Comparison of ENCODE assay signal across 12 cellular contexts in genomic region chr1:25768999-25769398, GRCh38.
"Had no signal": no experiment of that assay in that cellular context is flagged by ENCODE, and none has a peak within 500 bp of the region (broad histone marks: within the 10 kb centered on the region; RNA-seq: fewer than 3 reads in every experiment).

No MANE protein-coding gene starts in this region.

- H3K27me3 ChIP-seq: body of pancreas, tibial nerve had no signal

- H3K4me3 ChIP-seq: body of pancreas, skin epidermis, tibial nerve had no signal

- H3K4me3 Mint-ChIP-seq: activated CD4-positive, alpha-beta memory T cell treated with anti-CD3 and anti-CD28 coated beads, Interleukin-2, amount 10 ng/mL, durations not matched to agents 7 days and 5 days; activated naive CD4-positive, alpha-beta T cell treated with anti-CD3 and anti-CD28 coated beads, Interleukin-2, amount 10 ng/mL, durations not matched to agents 7 days and 5 days; dendritic cell treated with granulocyte-macrophage colony-stimulating factor and Interleukin-4, amounts not matched to agents 40 ng/mL and 50 ng/mL, for 4 days; endodermal cell had no signal

- DNase-seq: activated CD4-positive, alpha-beta memory T cell treated with anti-CD3 and anti-CD28 coated beads, Interleukin-2, amount 10 ng/mL, durations not matched to agents 7 days and 5 days; activated naive CD4-positive, alpha-beta T cell treated with anti-CD3 and anti-CD28 coated beads, Interleukin-2, amount 10 ng/mL, durations not matched to agents 7 days and 5 days; amniotic stem cell; body of pancreas; cerebellar nuclear complex; endodermal cell; hippocampal formation; left ventricle myocardium superior had no signal

- H3K27ac Mint-ChIP-seq: activated CD4-positive, alpha-beta memory T cell treated with anti-CD3 and anti-CD28 coated beads, Interleukin-2, amount 10 ng/mL, durations not matched to agents 7 days and 5 days; activated naive CD4-positive, alpha-beta T cell treated with anti-CD3 and anti-CD28 coated beads, Interleukin-2, amount 10 ng/mL, durations not matched to agents 7 days and 5 days; dendritic cell treated with granulocyte-macrophage colony-stimulating factor and Interleukin-4, amounts not matched to agents 40 ng/mL and 50 ng/mL, for 4 days; endodermal cell had no signal

- H3K27ac ChIP-seq: body of pancreas, neutrophil, skin epidermis had no signal

- H3K9me3 ChIP-seq: body of pancreas, neutrophil, tibial nerve had no signal

- ATAC-seq: body of pancreas, left ventricle myocardium superior had no signal

- H3K9me3 Mint-ChIP-seq: activated CD4-positive, alpha-beta memory T cell treated with anti-CD3 and anti-CD28 coated beads, Interleukin-2, amount 10 ng/mL, durations not matched to agents 7 days and 5 days; activated naive CD4-positive, alpha-beta T cell treated with anti-CD3 and anti-CD28 coated beads, Interleukin-2, amount 10 ng/mL, durations not matched to agents 7 days and 5 days; dendritic cell treated with granulocyte-macrophage colony-stimulating factor and Interleukin-4, amounts not matched to agents 40 ng/mL and 50 ng/mL, for 4 days; endodermal cell had no signal

- H3K36me3 ChIP-seq: neutrophil had no signal
